Comparison of ENCODE assay signal across 21 cellular contexts in genomic region chr1:89594096-89594740, GRCh38.
"Had no signal": no experiment of that assay in that cellular context is flagged by ENCODE, and none has a peak within 500 bp of the region (broad histone marks: within the 10 kb centered on the region; RNA-seq: fewer than 3 reads in every experiment).

No MANE protein-coding gene starts in this region.

- H3K9ac ChIP-seq: neural progenitor cell had no signal

- H3K27ac Mint-ChIP-seq: activated B cell treated with CpG ODN at 0.5 μM for 24 hours; activated T-helper 1 cell treated with anti-CD3 and anti-CD28 coated beads, Interleukin-12 subunit alpha, Interleukin-12 subunit beta, Interleukin-2, Interleukin-4 antibody, amounts not matched to agents 30 ng/mL and 10 ng/mL and 1 ng/mL, durations not matched to agents 14 hours and 24 hours and 36 hours; brain; neural progenitor cell; progenitor cell of endocrine pancreas had no signal

- H3K36me3 Mint-ChIP-seq: naive B cell had no signal

- H3K9me3 Mint-ChIP-seq: activated B cell treated with CpG ODN at 0.5 μM for 24 hours; activated T-helper 1 cell treated with anti-CD3 and anti-CD28 coated beads, Interleukin-12 subunit alpha, Interleukin-12 subunit beta, Interleukin-2, Interleukin-4 antibody, amounts not matched to agents 30 ng/mL and 10 ng/mL and 1 ng/mL, durations not matched to agents 14 hours and 24 hours and 36 hours; brain; naive B cell; neural progenitor cell had no signal

- ATAC-seq: left ventricle myocardium superior, mucosa of descending colon had no signal

- H3K27me3 ChIP-seq: neural progenitor cell, right atrium auricular region, stomach had no signal

- H3K27me3 Mint-ChIP-seq: activated B cell treated with CpG ODN at 0.5 μM for 24 hours, brain, naive B cell, progenitor cell of endocrine pancreas had no signal

- H3K4me3 ChIP-seq: mucosa of descending colon, neural progenitor cell, right atrium auricular region, SK-N-MC, skin epidermis, stomach, thoracic aorta had no signal

- H3K4me1 ChIP-seq: right atrium auricular region had no signal

- H3K27ac ChIP-seq: right atrium auricular region, SK-N-MC, stomach, thoracic aorta had no signal

- H2AFZ ChIP-seq: neural progenitor cell had no signal

- H3K4me1 Mint-ChIP-seq: neural progenitor cell had no signal

- DNase-seq: activated B cell treated with CpG ODN at 0.5 μM for 24 hours; activated CD4-positive, alpha-beta T cell treated with anti-CD3 and anti-CD28 coated beads for 48 hours; activated CD8-positive, alpha-beta memory T cell treated with anti-CD3 and anti-CD28 coated beads, Interleukin-2, amount 50 U/mL, for 4 hours; activated gamma-delta T cell treated with Interleukin-2 at 50 U/mL for 16 hours; anterior cingulate cortex; central memory CD4-positive, alpha-beta T cell; left ventricle myocardium superior; mesenchymal stem cell; mucosa of descending colon; naive B cell; stomach; T-helper 1 cell; T-helper 9 cell had no signal

- H3K9me3 ChIP-seq: mucosa of descending colon, right atrium auricular region, stomach, thoracic aorta had no signal

- H3K4me2 ChIP-seq: neural progenitor cell had no signal

- H3K4me3 Mint-ChIP-seq: activated B cell treated with CpG ODN at 0.5 μM for 24 hours, brain, naive B cell, neural progenitor cell had no signal

- H3K36me3 ChIP-seq: neural progenitor cell, stomach, thoracic aorta had no signal
